ENCODE assay signal across 11 cellular contexts in genomic region chr3:17552351-17552750, GRCh38.
DNase-seq lines count a peak whose midpoint lies in the region; ATAC-seq lines count a peak whose summit lies in the region.
"Had no signal": no experiment of that assay in that cellular context is flagged by ENCODE, and none has a peak within 500 bp of the region (broad histone marks: within the 10 kb centered on the region; RNA-seq: fewer than 3 reads in every experiment).

No MANE protein-coding gene starts in this region.

- intact Hi-C loops in left ventricle myocardium superior (cut with micrococcal nuclease) = no loop called here

- peak; percentile 2 for DNase-seq in NCI-H1092 treated with DMSO at 0.1 percent for 48 hours (lab: John Stamatoyannopoulos, UW)
- DNase-seq in NCI-H1092 (lab: John Stamatoyannopoulos, UW) = no peak
- peak; percentile 25 for DNase-seq in DMS 273 (lab: John Stamatoyannopoulos, UW; ENCODE audit: unreplicated experiment)
- peak; percentile 14 for DNase-seq in OCI-M1 (lab: John Stamatoyannopoulos, UW)
- no peak for DNase-seq in left ventricle myocardium superior
- no peak for DNase-seq in DMS114 treated with DMSO at 0.1 percent for 48 hours (lab: John Stamatoyannopoulos, UW; ENCODE audit: unreplicated experiment)
- DNase-seq in NCI-H510A treated with DMSO at 0.1 percent for 48 hours (lab: John Stamatoyannopoulos, UW) = no peak
- DNase-seq in activated CD4-positive, alpha-beta T cell treated with anti-CD3 and anti-CD28 coated beads, Interleukin-2, amount 50 U/mL, for 48 hours = no peak
- DNase-seq: 8988T, NCI-H1436 treated with DMSO at 0.1 percent for 48 hours, NCI-H2081 treated with DMSO at 0.1 percent for 48 hours had no signal

- ATAC-seq in left ventricle myocardium superior = peak; percentile 58

Comparison
In these comparisons a context has a peak if more than half of its experiments do, and no peak if none do; other contexts are left out.
1. DNase-seq: peak in NCI-H1092 treated with DMSO at 0.1 percent for 48 hours (single experiment), DMS 273 (single experiment) and OCI-M1 (single experiment); none in NCI-H1092 (single experiment), left ventricle myocardium superior (single experiment), DMS114 treated with DMSO at 0.1 percent for 48 hours (single experiment), NCI-H510A treated with DMSO at 0.1 percent for 48 hours (single experiment) and activated CD4-positive, alpha-beta T cell treated with anti-CD3 and anti-CD28 coated beads, Interleukin-2, amount 50 U/mL, for 48 hours (0 of 2).